In genomic region chr7:100087055-100087750, GRCh38 we compare ENCODE assay signal across 1 cellular context.
TF ChIP-seq lines count a peak whose summit lies in the region.

No MANE protein-coding gene starts in this region.

TF ChIP-seq in K562, 482 proteins besides CTCF, POLR2A, EP300 and RAD21:
- TF ChIP-seq ATF3 (IDR thresholded peaks at IDR 0.05) (peak; percentile 21; the same call in 1 of the 2 replicates), ATF3 (CRISPR knock-in tag; conservative IDR thresholded peaks at IDR 0.05) (no peak), ZNF347 (CRISPR knock-in tag; IDR thresholded peaks at IDR 0.05; ENCODE audit: low read depth) (no peak), DMBX1 (CRISPR knock-in tag; IDR thresholded peaks at IDR 0.05; ENCODE audit: borderline replicate concordance) (peak; percentile 20; the same call in 1 of the 2 replicates), ELK3 (CRISPR knock-in tag; IDR thresholded peaks at IDR 0.05) (no peak), DPF2 (IDR thresholded peaks at IDR 0.05) (peak; percentile 49; the same call in 1 of the 2 replicates), BCOR (IDR thresholded peaks at IDR 0.05) (peak; percentile 52), SMARCE1 (IDR thresholded peaks at IDR 0.05) (peak; percentile 29; the same call in 1 of the 2 replicates)
